ENCODE assay signal across 2 cellular contexts in the genomic region with DNA sequence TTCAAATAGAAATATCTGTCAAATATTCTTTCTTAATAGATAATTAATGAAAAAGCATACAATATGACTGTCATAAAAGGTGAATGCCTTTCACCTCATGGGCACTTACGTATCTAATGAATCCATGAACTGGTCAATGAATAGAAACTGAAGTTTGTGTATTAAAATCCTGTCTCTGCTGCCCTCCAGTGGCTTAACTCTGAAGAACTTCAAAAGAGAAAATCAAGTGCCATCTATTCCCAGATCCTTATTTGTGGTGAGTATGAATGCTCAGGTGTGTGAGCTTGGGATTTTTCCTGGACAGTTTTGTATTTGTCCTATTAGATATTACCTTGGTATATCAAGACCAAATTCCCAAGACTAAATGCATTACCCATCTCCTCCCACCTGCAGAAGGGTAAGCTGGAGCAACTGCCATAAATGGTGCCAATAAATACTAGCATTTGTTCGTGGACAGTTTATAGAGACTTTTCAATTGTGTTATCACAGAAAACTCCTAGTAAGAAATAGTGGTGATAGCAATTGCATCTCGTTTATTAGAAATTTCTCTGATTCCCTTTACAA.
TF ChIP-seq lines count a peak whose summit lies in the region.

No MANE protein-coding gene starts in this region.

TF ChIP-seq in IMR-90, 13 proteins besides CTCF, POLR2A, EP300 and RAD21:
- TF ChIP-seq SMC3 (IDR thresholded peaks at IDR 0.05; ENCODE audit: low read depth, low read length) (peak; percentile 75), BHLHE40 (IDR thresholded peaks at IDR 0.05; ENCODE audit: low read depth, low read length) (no peak)

TF ChIP-seq in H1, 55 proteins besides CTCF, POLR2A, EP300 and RAD21:
- TF ChIP-seq BRCA1 (IDR thresholded peaks at IDR 0.05; ENCODE audit: low read depth, low read length): no peak
- no peak for TF ChIP-seq JUND (IDR thresholded peaks at IDR 0.05; ENCODE audit: low read length)
- TF ChIP-seq GTF2F1 (IDR thresholded peaks at IDR 0.05; ENCODE audit: borderline replicate concordance, low read depth, low read length): no peak
- no peak for TF ChIP-seq KDM5A (IDR thresholded peaks at IDR 0.05; ENCODE audit: low read length)
- no peak for TF ChIP-seq NANOG (IDR thresholded peaks at IDR 0.05; ENCODE audit: insufficient read depth, low read depth, low read length, poor library complexity, severe bottlenecking)
- TF ChIP-seq PHF8 (conservative IDR thresholded peaks at IDR 0.05; ENCODE audit: low read depth, low read length): no peak
- no peak for TF ChIP-seq SUZ12 (IDR thresholded peaks at IDR 0.05; ENCODE audit: low read length)
- no peak for TF ChIP-seq SP1 (IDR thresholded peaks at IDR 0.05; ENCODE audit: low read depth, low read length)
- TF ChIP-seq GABPA (IDR thresholded peaks at IDR 0.05; ENCODE audit: borderline replicate concordance, insufficient read depth, low read length): no peak
- no peak for TF ChIP-seq EZH2 (IDR thresholded peaks at IDR 0.05; ENCODE audit: low read depth, low read length, severe bottlenecking)
- TF ChIP-seq POLR2AphosphoS5 (IDR thresholded peaks at IDR 0.05; ENCODE audit: low read depth, low read length): no peak
- no peak for TF ChIP-seq SAP30 (IDR thresholded peaks at IDR 0.05; ENCODE audit: insufficient read depth, insufficient replicate concordance, low read length)
- no peak for TF ChIP-seq HDAC6 (IDR thresholded peaks at IDR 0.05; ENCODE audit: low read depth, low read length)
- TF ChIP-seq CHD1 (IDR thresholded peaks at IDR 0.05; ENCODE audit: low read depth, low read length): no peak
